22 cellular contexts compared by ENCODE assay signal in the genomic region with DNA sequence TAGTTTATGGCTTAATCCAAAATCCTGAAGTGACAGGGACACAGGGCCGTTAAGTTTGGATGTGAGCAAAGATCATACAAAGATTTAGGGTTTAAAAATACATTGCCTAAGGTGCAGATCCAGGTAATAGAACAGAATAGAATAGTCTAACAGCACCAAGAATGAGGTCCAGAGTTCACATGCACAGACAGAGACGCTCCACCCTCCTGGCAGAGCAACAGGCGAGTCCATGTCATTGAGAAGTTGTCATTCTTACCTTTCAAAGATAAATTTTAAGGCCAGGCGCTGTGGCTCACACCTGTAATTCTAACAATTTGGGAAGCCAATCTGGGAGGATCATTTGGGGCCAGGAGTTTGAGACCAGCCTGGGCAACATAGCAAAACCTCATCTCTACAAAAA.
DNase-seq lines count a peak whose midpoint lies in the region; ATAC-seq, FAIRE-seq and TF ChIP-seq lines count a peak whose summit lies in the region.
"Had no signal": no experiment of that assay in that cellular context is flagged by ENCODE, and none has a peak within 500 bp of the region (broad histone marks: within the 10 kb centered on the region; RNA-seq: fewer than 3 reads in every experiment).

No MANE protein-coding gene starts in this region.

- DNase-seq in HepG2 (ENCODE audit: low spot score): no peak
- no peak for DNase-seq in esophagus muscularis mucosa (ENCODE audit: extremely low spot score)
- DNase-seq in right lobe of liver: peak in 1 of 3 donors; percentile 54
- DNase-seq in small intestine: peak; percentile 20
- DNase-seq in effector memory CD4-positive, alpha-beta T cell: no peak
- DNase-seq in SKM-1 treated with dmso at 0.1 percent for 144 hours (lab: John Stamatoyannopoulos, UW; ENCODE audit: unreplicated experiment): no peak
- no peak for DNase-seq in stimulated activated CD4-positive, alpha-beta T cell treated with anti-CD3 and anti-CD28 coated beads, Interleukin-2, amount 100 ng/mL, for 48 hours
- DNase-seq: CD4-positive, alpha-beta T cell; CD8-positive, alpha-beta memory T cell; DMS 273 treated with DMSO at 0.1 percent for 48 hours; DMS79; EL; GDM1; H7; HCEC 1CT had no signal

- TF ChIP-seq CTCF in liver (IDR thresholded peaks at IDR 0.05; ENCODE audit: low read depth, low read length, missing input control): no peak
- no peak for TF ChIP-seq CTCF in HepG2 (CRISPR knock-in tag; IDR thresholded peaks at IDR 0.05)
- TF ChIP-seq CTCF in esophagus muscularis mucosa (IDR thresholded peaks at IDR 0.05): no peak
- no peak for TF ChIP-seq CTCF in right lobe of liver (IDR thresholded peaks at IDR 0.05)

- no peak for TF ChIP-seq EP300 in HepG2 (IDR thresholded peaks at IDR 0.05; ENCODE audit: low read depth in 2 of 2, low read length in 2 of 2)
- no peak for TF ChIP-seq EP300 in HepG2 (CRISPR knock-in tag; IDR thresholded peaks at IDR 0.05; ENCODE audit: borderline replicate concordance)
- TF ChIP-seq EP300 in esophagus muscularis mucosa (IDR thresholded peaks at IDR 0.05): no peak

- 44% methylated on average over 4 of the region's 4 CpGs for WGBS in liver
- 12% methylated on average over 4 of the region's 4 CpGs for WGBS in HepG2 (ENCODE audit: low lambda C conversion rate)
- 75% methylated on average over 4 of the region's 4 CpGs for WGBS in esophagus muscularis mucosa
- WGBS in right lobe of liver (ENCODE audit: insufficient coverage, low coverage, low lambda C conversion rate, missing lambda C conversion rate): 23% methylated on average over 4 of the region's 4 CpGs
- 23 to 57% (median 44%) methylated on average over 4 of the region's 4 CpGs for WGBS in small intestine, 3 donors

- no peaks in the 10 kb centered on the region for H3K36me3 ChIP-seq in liver (ENCODE audit: control insufficient read depth in 4 of 4, insufficient read depth in 3 of 4, low read depth in 1 of 4, low read length in 3 of 4)
- no peaks in the 10 kb centered on the region for H3K36me3 ChIP-seq in HepG2 (replicated peaks in 1 of 2; ENCODE audit: control insufficient read depth in 1 of 2, insufficient read depth in 2 of 2, low read length in 2 of 2)
- no peaks in the 10 kb centered on the region for H3K36me3 ChIP-seq in esophagus muscularis mucosa
- H3K36me3 ChIP-seq in right lobe of liver: no peaks in the 10 kb centered on the region
- no peaks in the 10 kb centered on the region for H3K36me3 ChIP-seq in small intestine (ENCODE audit: control insufficient read depth in 2 of 2, insufficient read depth in 2 of 2, low read length in 2 of 2)
- no peaks in the 10 kb centered on the region for H3K36me3 ChIP-seq in effector memory CD4-positive, alpha-beta T cell (ENCODE audit: control insufficient read depth, insufficient read depth, low read length)
- H3K36me3 ChIP-seq: BLaER1 treated with 17β-estradiol and CSF1 and Interleukin-3, amounts not matched to agents 10 nM and 100 nM had no signal

- CTCF ChIA-PET in HepG2 (lab: Yijun Ruan, JAX; ENCODE audit: low intra/inter-chr PET ratio, low total read pairs): no interaction called here

- H3K9me3 ChIP-seq in liver (ENCODE audit: control insufficient read depth in 4 of 4, low read length in 3 of 4): no peaks in the 10 kb centered on the region
- H3K9me3 ChIP-seq in HepG2 (ENCODE audit: low read length): no peaks in the 10 kb centered on the region
- H3K9me3 ChIP-seq in esophagus muscularis mucosa: no peaks in the 10 kb centered on the region
- H3K9me3 ChIP-seq in right lobe of liver: no peaks in the 10 kb centered on the region
- H3K9me3 ChIP-seq in small intestine (ENCODE audit: control insufficient read depth, low read depth): no peaks in the 10 kb centered on the region
- H3K9me3 ChIP-seq in effector memory CD4-positive, alpha-beta T cell (ENCODE audit: control insufficient read depth, low read length): no peaks in the 10 kb centered on the region

- intact Hi-C loops in HepG2 (cut with micrococcal nuclease; ENCODE audit: unreplicated experiment) (no loop called here), esophagus muscularis mucosa (cut with DNase I) (no loop called here), right lobe of liver (cut with DNase I) (no loop called here)

- H3K4me3 ChIP-seq in liver (ENCODE audit: low read depth in 1 of 3, low read length in 3 of 3) (no peak overlapping the region), HepG2 (replicated peaks in 1 of 3; ENCODE audit: insufficient read depth in 1 of 3, low read depth in 2 of 3, low read length in 3 of 3) (no peak overlapping the region), esophagus muscularis mucosa (no peak overlapping the region), right lobe of liver (no peak overlapping the region), small intestine (ENCODE audit: low read depth in 1 of 2, low read length in 2 of 2) (no peak overlapping the region)
- no peak overlapping the region for H3K4me3 ChIP-seq in effector memory CD4-positive, alpha-beta T cell (ENCODE audit: insufficient read depth, low read depth, low read length, poor library complexity, severe bottlenecking)
- H3K4me3 ChIP-seq: BLaER1 treated with 17β-estradiol and CSF1 and Interleukin-3, amounts not matched to agents 10 nM and 100 nM; GM12878; GM23248 had no signal

- H3K4me1 ChIP-seq in liver (ENCODE audit: control insufficient read depth in 4 of 4, insufficient read depth in 4 of 4, low read length in 3 of 4) (no peaks in the 10 kb centered on the region), HepG2 (ENCODE audit: insufficient read depth, low read length) (no peaks in the 10 kb centered on the region), esophagus muscularis mucosa (peaks cover 0 to 15% (median 10%) of the 10 kb centered on the region in 4 donors), right lobe of liver (no peaks in the 10 kb centered on the region), small intestine (ENCODE audit: control insufficient read depth in 2 of 2, insufficient read depth in 1 of 2, low read depth in 1 of 2, low read length in 1 of 2) (no peaks in the 10 kb centered on the region)
- H3K4me1 ChIP-seq in effector memory CD4-positive, alpha-beta T cell (ENCODE audit: control insufficient read depth, insufficient read depth, low read length, poor library complexity, severe bottlenecking): no peaks in the 10 kb centered on the region
- H3K4me1 ChIP-seq: BLaER1 treated with 17β-estradiol and CSF1 and Interleukin-3, amounts not matched to agents 10 nM and 100 nM had no signal

- no peaks in the 10 kb centered on the region for H3K79me2 ChIP-seq in HepG2 (ENCODE audit: insufficient read depth, low read length)

- H3K27me3 ChIP-seq in liver (ENCODE audit: control insufficient read depth in 4 of 4, insufficient read depth in 4 of 4, low read length in 3 of 4) (no peaks in the 10 kb centered on the region), HepG2 (ENCODE audit: control insufficient read depth in 1 of 2, insufficient read depth in 2 of 2, low read length in 2 of 2) (no peaks in the 10 kb centered on the region), esophagus muscularis mucosa (no peaks in the 10 kb centered on the region), right lobe of liver (no peaks in the 10 kb centered on the region), small intestine (ENCODE audit: control insufficient read depth in 2 of 2, insufficient read depth in 2 of 2, low read length in 2 of 2) (no peaks in the 10 kb centered on the region)
- no peaks in the 10 kb centered on the region for H3K27me3 ChIP-seq in effector memory CD4-positive, alpha-beta T cell (replicated peaks; ENCODE audit: control insufficient read depth, insufficient read depth, low read length, poor library complexity, severe bottlenecking)
- H3K27me3 ChIP-seq: BLaER1 treated with 17β-estradiol and CSF1 and Interleukin-3, amounts not matched to agents 10 nM and 100 nM had no signal

- H3K9ac ChIP-seq in liver (ENCODE audit: low read depth in 1 of 2, low read length in 2 of 2): no peak overlapping the region
- no peak overlapping the region for H3K9ac ChIP-seq in HepG2 (ENCODE audit: insufficient read depth, low read depth, low read length)
- H3K9ac ChIP-seq: BLaER1 treated with 17β-estradiol and CSF1 and Interleukin-3, amounts not matched to agents 10 nM and 100 nM; GM23248 had no signal

- in situ Hi-C loops in HepG2 (cut with HindIII; ENCODE audit: extremely low pct_ligation_motif_present, low pct_unique_long_range_greater_than_20kb): no loop called here

- H4K20me1 ChIP-seq in HepG2 (ENCODE audit: insufficient read depth, low read length): no peaks in the 10 kb centered on the region
- H4K20me1 ChIP-seq: BLaER1 treated with 17β-estradiol and CSF1 and Interleukin-3, amounts not matched to agents 10 nM and 100 nM had no signal

- H3K27ac ChIP-seq in liver (ENCODE audit: low read depth in 1 of 2, low read length in 2 of 2) (no peak overlapping the region), HepG2 (ENCODE audit: extremely low read length, insufficient read depth, low read length) (no peak overlapping the region), esophagus muscularis mucosa (replicated peaks in 1 of 4) (peak overlapping the region; percentile 45 to 70 (median 54)), right lobe of liver (no peak overlapping the region), small intestine (ENCODE audit: low read depth in 1 of 2, low read length in 1 of 2) (no peak overlapping the region)
- H3K27ac ChIP-seq in effector memory CD4-positive, alpha-beta T cell (ENCODE audit: insufficient read depth, low read length, poor library complexity, severe bottlenecking): no peak overlapping the region
- H3K27ac ChIP-seq: BLaER1 treated with 17β-estradiol and CSF1 and Interleukin-3, amounts not matched to agents 10 nM and 100 nM; GM23248 had no signal

- FAIRE-seq in HepG2 (lab: Jason Lieb, UNC) (no peak), small intestine (lab: Jason Lieb, UNC) (no peak)
- FAIRE-seq: D721Med, GM12878, GM19239, H1 had no signal

- H2AFZ ChIP-seq in HepG2 (ENCODE audit: low read length): no peak overlapping the region
- H2AFZ ChIP-seq: GM23248 had no signal

- ATAC-seq in HepG2 (no peak), right lobe of liver (peak; percentile 61 to 88 (median 80))
- ATAC-seq: GM12878 had no signal

- no peak for TF ChIP-seq POLR2A in HepG2 (IDR thresholded peaks at IDR 0.05; ENCODE audit: insufficient read depth in 1 of 2, low read depth in 2 of 2, low read length in 2 of 2)
- no peak for TF ChIP-seq POLR2A in esophagus muscularis mucosa (IDR thresholded peaks at IDR 0.05; ENCODE audit: low read depth)
- no peak for TF ChIP-seq POLR2A in right lobe of liver (IDR thresholded peaks at IDR 0.05)

- H3K4me2 ChIP-seq in HepG2 (ENCODE audit: low read depth, low read length): no peak overlapping the region
- H3K4me2 ChIP-seq: BLaER1 treated with 17β-estradiol and CSF1 and Interleukin-3, amounts not matched to agents 10 nM and 100 nM had no signal

- TF ChIP-seq RAD21 in liver (IDR thresholded peaks at IDR 0.05): peak in 1 of 2 donors; percentile 14
- no peak for TF ChIP-seq RAD21 in HepG2 (CRISPR knock-in tag; IDR thresholded peaks at IDR 0.05)

- POLR2A ChIA-PET in HepG2 (lab: Yijun Ruan, JAX): no interaction called here

- BruUV-seq in HepG2 (replicated peaks; lab: Mats Ljungman, UMichigan): no TSS peak

TF ChIP-seq in liver, 16 proteins besides CTCF, POLR2A, EP300 and RAD21 (continues in another document):
- TF ChIP-seq FOXA2 (IDR thresholded peaks at IDR 0.05) (no peak), HNF4A (conservative IDR thresholded peaks at IDR 0.05) (peak; percentile 49 to 54), SP1 (IDR thresholded peaks at IDR 0.05) (peak; percentile 8)

TF ChIP-seq in HepG2, 621 proteins besides CTCF, POLR2A, EP300 and RAD21 (continues in another document):
- TF ChIP-seq ADNP (CRISPR knock-in tag; IDR thresholded peaks at IDR 0.05): no peak

Comparison
In these comparisons a context has a peak if more than half of its experiments do, and no peak if none do; other contexts are left out.
1. H3K27ac ChIP-seq: peak in esophagus muscularis mucosa (4 of 4); none in liver (0 of 2), HepG2 (single experiment), right lobe of liver (0 of 3), small intestine (0 of 2) and effector memory CD4-positive, alpha-beta T cell (single experiment).